Comparison of ENCODE assay signal across 9 cellular contexts in the genomic region with DNA sequence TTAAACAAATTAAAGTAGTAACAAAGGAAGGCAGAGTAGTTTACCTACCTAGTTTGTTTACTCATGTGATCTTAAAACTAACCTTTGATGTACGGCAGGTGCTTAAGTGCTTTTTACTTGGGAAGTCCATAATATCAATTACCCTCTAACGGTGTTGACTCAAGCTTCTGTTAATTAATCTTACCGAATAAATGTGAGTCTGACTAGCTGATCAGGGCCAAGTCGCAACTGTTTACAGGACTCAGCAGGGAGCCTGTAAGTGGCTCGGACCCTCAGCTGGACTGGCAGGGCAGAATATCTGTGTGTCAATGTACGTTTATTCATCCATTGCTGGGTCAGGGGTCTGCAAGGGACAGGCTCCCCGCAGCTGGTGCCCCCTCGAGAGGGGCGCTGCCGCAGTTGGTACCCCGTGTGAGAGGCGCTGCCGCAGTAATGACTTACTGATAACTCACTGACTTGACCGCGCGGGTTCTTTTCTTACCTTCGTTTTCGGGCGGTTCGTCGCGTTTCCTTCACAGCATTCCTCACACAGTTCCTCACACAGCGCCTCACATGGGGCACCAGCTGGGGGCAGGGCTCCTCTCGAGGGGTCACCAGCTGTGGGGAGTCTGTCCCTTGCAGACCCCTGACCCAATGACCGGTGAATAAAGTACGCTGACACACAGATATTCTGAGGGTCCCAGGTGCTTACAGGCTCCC. TPM values are rescaled to one million over a fixed set of nuclear protein-coding genes. Genes with fewer than 3 reads are reported as not detected.
DNase-seq lines count a peak whose midpoint lies in the region; ATAC-seq, FAIRE-seq and TF ChIP-seq lines count a peak whose summit lies in the region.
"Had no signal": no experiment of that assay in that cellular context is flagged by ENCODE, and none has a peak within 500 bp of the region (broad histone marks: within the 10 kb centered on the region; RNA-seq: fewer than 3 reads in every experiment).

No MANE protein-coding gene starts in this region.

- H3K36me3 Mint-ChIP-seq in activated CD4-positive, alpha-beta T cell treated with anti-CD3 and anti-CD28 coated beads, Interleukin-2, amount 10 ng/mL, durations not matched to agents 24 days and 14 days (ENCODE audit: low read depth) = no peaks in the 10 kb centered on the region
- no peaks in the 10 kb centered on the region for H3K36me3 Mint-ChIP-seq in natural killer cell treated with Interleukin-12 subunit alpha and Interleukin-12 subunit beta and Interleukin-15 and Interleukin-18, amount 100 ng/mL, for 72 hours

- H3K36me3 ChIP-seq in MG63 (no peaks in the 10 kb centered on the region), esophagus muscularis mucosa (no peaks in the 10 kb centered on the region)

- TF ChIP-seq RAD21 in A549 (conservative IDR thresholded peaks at IDR 0.05 in 1 of 2, IDR thresholded peaks at IDR 0.05 in 1 of 2) = no peak

- H3K4me1 ChIP-seq in A549 (peaks cover 4% of the 10 kb centered on the region; the same call in 1 of the 3 replicates), esophagus muscularis mucosa (peaks cover 0 to 12% (median 4%) of the 10 kb centered on the region in 4 donors)

- H3K9me3 ChIP-seq in A549 (no peaks in the 10 kb centered on the region), MG63 (no peaks in the 10 kb centered on the region), esophagus muscularis mucosa (no peaks in the 10 kb centered on the region)

- 19% methylated on average over 10 of the region's 26 CpGs for WGBS in A549 (ENCODE audit: missing lambda C conversion rate)
- WGBS in esophagus muscularis mucosa = 7% methylated on average over 19 of the region's 26 CpGs

- H3K4me3 ChIP-seq in A549 (peak overlapping the region; percentile 56), MG63 (peak overlapping the region; percentile 56), esophagus muscularis mucosa (peak overlapping the region; percentile 47 to 62 (median 52))

- FAIRE-seq in A549 (lab: Jason Lieb, UNC) = no peak

- DNase-seq in A549 (ENCODE audit: low read depth in 1 of 2, low spot score in 1 of 2) = no peak
- DNase-seq in MG63 = peak; percentile 40
- peak; percentile 71 for DNase-seq in activated CD4-positive, alpha-beta T cell treated with anti-CD3 and anti-CD28 coated beads, Interleukin-2, amount 10 ng/mL, durations not matched to agents 24 days and 14 days
- DNase-seq in esophagus muscularis mucosa (ENCODE audit: extremely low spot score) = no peak
- DNase-seq in natural killer cell treated with Interleukin-12 subunit alpha and Interleukin-12 subunit beta and Interleukin-15 and Interleukin-18, amount 100 ng/mL, for 72 hours (ENCODE audit: low spot score) = no peak

- no peak for TF ChIP-seq EP300 in A549 (IDR thresholded peaks at IDR 0.05)
- no peak for TF ChIP-seq EP300 in esophagus muscularis mucosa (IDR thresholded peaks at IDR 0.05)

- TF ChIP-seq CTCF in A549 (IDR thresholded peaks at IDR 0.05) (no peak), esophagus muscularis mucosa (IDR thresholded peaks at IDR 0.05) (no peak)

- peak; percentile 78 to 81 for ATAC-seq in A549
- ATAC-seq in GM19043 (IDR thresholded peaks at IDR 0.05; ENCODE audit: low read depth, unreplicated experiment) = peak; percentile 45
- peak in 1 of 2 donors; percentile 43 for ATAC-seq in natural killer cell treated with Interleukin-12 subunit alpha and Interleukin-12 subunit beta and Interleukin-15 and Interleukin-18, amount 100 ng/mL, for 72 hours
- no peak for ATAC-seq in HG02884 (IDR thresholded peaks at IDR 0.05; ENCODE audit: unreplicated experiment)
- no peak for ATAC-seq in GM18858 (IDR thresholded peaks at IDR 0.05; ENCODE audit: unreplicated experiment)

- peaks cover 63% of the 10 kb centered on the region for H3K27me3 Mint-ChIP-seq in activated CD4-positive, alpha-beta T cell treated with anti-CD3 and anti-CD28 coated beads, Interleukin-2, amount 10 ng/mL, durations not matched to agents 24 days and 14 days
- H3K27me3 Mint-ChIP-seq in natural killer cell treated with Interleukin-12 subunit alpha and Interleukin-12 subunit beta and Interleukin-15 and Interleukin-18, amount 100 ng/mL, for 72 hours = peaks cover 34 to 40% of the 10 kb centered on the region in 2 donors

- peaks cover 10% of the 10 kb centered on the region for H3K4me1 Mint-ChIP-seq in activated CD4-positive, alpha-beta T cell treated with anti-CD3 and anti-CD28 coated beads, Interleukin-2, amount 10 ng/mL, durations not matched to agents 24 days and 14 days
- H3K4me1 Mint-ChIP-seq in natural killer cell treated with Interleukin-12 subunit alpha and Interleukin-12 subunit beta and Interleukin-15 and Interleukin-18, amount 100 ng/mL, for 72 hours (ENCODE audit: low read depth in 2 of 2) = peaks cover 0 to 3% of the 10 kb centered on the region in 2 donors

- peaks cover 4% of the 10 kb centered on the region; the same call in 1 of the 2 replicates for H3K27me3 ChIP-seq in MG63
- H3K27me3 ChIP-seq in esophagus muscularis mucosa = peaks cover 0 to 37% (median 8%) of the 10 kb centered on the region in 4 donors

- POLR2A ChIA-PET in A549 (lab: Yijun Ruan, JAX) = no interaction called here

- H3K27ac ChIP-seq in A549 (peak overlapping the region in 1 of 2 experiments; percentile 65; a peak in 2 of 6 replicates), esophagus muscularis mucosa (replicated peaks in 1 of 4) (no peak overlapping the region)

- H3K27ac Mint-ChIP-seq in activated CD4-positive, alpha-beta T cell treated with anti-CD3 and anti-CD28 coated beads, Interleukin-2, amount 10 ng/mL, durations not matched to agents 24 days and 14 days = no peak overlapping the region
- H3K27ac Mint-ChIP-seq in natural killer cell treated with Interleukin-12 subunit alpha and Interleukin-12 subunit beta and Interleukin-15 and Interleukin-18, amount 100 ng/mL, for 72 hours = no peak overlapping the region

- H3K4me2 ChIP-seq in A549 = peak overlapping the region; percentile 94

- TF ChIP-seq POLR2A in A549 (IDR thresholded peaks at IDR 0.05; ENCODE audit: low read length) = no peak
- TF ChIP-seq POLR2A in esophagus muscularis mucosa (IDR thresholded peaks at IDR 0.05; ENCODE audit: low read depth) = no peak

- intact Hi-C loops in activated CD4-positive, alpha-beta T cell treated with anti-CD3 and anti-CD28 coated beads, Interleukin-2, amount 10 ng/mL, durations not matched to agents 24 days and 14 days (cut with micrococcal nuclease) = no loop called here
- intact Hi-C loops in esophagus muscularis mucosa (cut with DNase I) = no loop called here

- no peaks in the 10 kb centered on the region for H3K9me3 Mint-ChIP-seq in activated CD4-positive, alpha-beta T cell treated with anti-CD3 and anti-CD28 coated beads, Interleukin-2, amount 10 ng/mL, durations not matched to agents 24 days and 14 days
- H3K9me3 Mint-ChIP-seq in natural killer cell treated with Interleukin-12 subunit alpha and Interleukin-12 subunit beta and Interleukin-15 and Interleukin-18, amount 100 ng/mL, for 72 hours = no peaks in the 10 kb centered on the region

- CTCF ChIA-PET in A549 (lab: Yijun Ruan, JAX) = interaction anchor here (0.8 to 1.2 kb wide), 5 partner anchors 10 to 665 kb away, joined by 3 to 5 read pairs (median 4); no protein-coding TSS in a partner anchor

- peak overlapping the region; percentile 87 for H3K4me3 Mint-ChIP-seq in activated CD4-positive, alpha-beta T cell treated with anti-CD3 and anti-CD28 coated beads, Interleukin-2, amount 10 ng/mL, durations not matched to agents 24 days and 14 days
- peak overlapping the region; percentile 60 for H3K4me3 Mint-ChIP-seq in natural killer cell treated with Interleukin-12 subunit alpha and Interleukin-12 subunit beta and Interleukin-15 and Interleukin-18, amount 100 ng/mL, for 72 hours

TF ChIP-seq in A549, 52 proteins besides CTCF, POLR2A, EP300 and RAD21:
- TF ChIP-seq CBX8 (IDR thresholded peaks at IDR 0.05) (peak; percentile 70; the same call in 1 of the 2 replicates), CHD2 (IDR thresholded peaks at IDR 0.05; ENCODE audit: low read length, partially characterized antibody) (no peak)

RNA-seq across cellular contexts. Expression of gene FMO1, which starts 2.9 kb away (rescaled TPM):
- polyA plus RNA-seq in A549 (2011; rRNA removed) (not detected in 2 replicates), A549 (2017; fragmentation: RNase III; extraction: RNeasy Plus Mini Kit Qiagen cat#74134 plus additional on column Dnase treatment) (not detected in 3 replicates)
- not detected in 2 replicates for polyA plus RNA-seq in A549 (2012; cell fraction: cytosol; rRNA removed)
- polyA plus RNA-seq in A549 (2012; cell fraction: nucleus; rRNA removed) = not detected in 2 replicates
- not detected in 2 replicates for polyA minus RNA-seq in A549 (2011; rRNA and poly(A)+ RNA removed)
- total RNA-seq in MG63 (2014; rRNA removed; shearing (Covaris generic); ENCODE audit: low replicate concordance) = not detected in 2 replicates
- total RNA-seq in activated CD4-positive, alpha-beta T cell treated with anti-CD3 and anti-CD28 coated beads, Interleukin-2, amount 10 ng/mL, durations not matched to agents 24 days and 14 days = not detected in 2 replicates
- total RNA-seq in esophagus muscularis mucosa = under 1 TPM in 1 of 4 donors, not detected in 3; 0.34 TPM
- not detected for total RNA-seq in natural killer cell treated with Interleukin-12 subunit alpha and Interleukin-12 subunit beta and Interleukin-15 and Interleukin-18, amount 100 ng/mL, for 72 hours
- total RNA-seq: dermis microvascular lymphatic vessel endothelial cell had no signal

Comparison
In these comparisons a context has a peak if more than half of its experiments do, and no peak if none do; other contexts are left out.
1. ATAC-seq: peak in A549 (2 of 2) and GM19043 (single experiment); none in HG02884 (single experiment) and GM18858 (single experiment).
2. DNase-seq: peak in MG63 (single experiment) and activated CD4-positive, alpha-beta T cell treated with anti-CD3 and anti-CD28 coated beads, Interleukin-2, amount 10 ng/mL, durations not matched to agents 24 days and 14 days (single experiment); none in A549 (0 of 2), esophagus muscularis mucosa (single experiment) and natural killer cell treated with Interleukin-12 subunit alpha and Interleukin-12 subunit beta and Interleukin-15 and Interleukin-18, amount 100 ng/mL, for 72 hours (single experiment).
3. Peak in every context shown above with its lines, with median percentiles within 50 percentile points of each other: H3K4me3 ChIP-seq.